2 cellular contexts compared by ENCODE assay signal in genomic region chr11:79427126-79427525, GRCh38.
TF ChIP-seq lines count a peak whose summit lies in the region.

No MANE protein-coding gene starts in this region.

TF ChIP-seq in HepG2, 621 proteins besides CTCF, POLR2A, EP300 and RAD21:
- TF ChIP-seq ARID3A (IDR thresholded peaks at IDR 0.05; ENCODE audit: low read depth, low read length) = no peak
- peak; percentile 80 to 89 for TF ChIP-seq MAFK (conservative IDR thresholded peaks at IDR 0.05 in 1 of 2, IDR thresholded peaks at IDR 0.05 in 1 of 2; ENCODE audit: low read length in 2 of 2)
- TF ChIP-seq MAFF (IDR thresholded peaks at IDR 0.05; ENCODE audit: low read depth, low read length) = peak; percentile 78; the same call in 1 of the 2 replicates

TF ChIP-seq in K562, 482 proteins besides CTCF, POLR2A, EP300 and RAD21:
- TF ChIP-seq ZNF316 (IDR thresholded peaks at IDR 0.05) (peak; percentile 72), TFE3 (CRISPR knock-in tag; IDR thresholded peaks at IDR 0.05) (no peak), POLR3A (IDR thresholded peaks at IDR 0.05; ENCODE audit: borderline replicate concordance, extremely low read depth, insufficient read depth, insufficient read length) (no peak), C11orf30 (IDR thresholded peaks at IDR 0.05; ENCODE audit: low read depth) (peak; percentile 24; the same call in 1 of the 2 replicates), MAFK (IDR thresholded peaks at IDR 0.05; ENCODE audit: low read length) (peak; percentile 27; the same call in 1 of the 2 replicates), MAFG (tag; conservative IDR thresholded peaks at IDR 0.05) (peak; percentile 35; the same call in 1 of the 2 replicates)
